Comparison of ENCODE assay signal across 8 cellular contexts in genomic region chr19:43534305-43534612, GRCh38. TPM values are rescaled to one million over a fixed set of nuclear protein-coding genes. Genes with fewer than 3 reads are reported as not detected.
DNase-seq lines count a peak whose midpoint lies in the region; ATAC-seq and TF ChIP-seq lines count a peak whose summit lies in the region.

No MANE protein-coding gene starts in this region.

- CTCF ChIA-PET in SK-N-SH (lab: Yijun Ruan, JAX): interaction anchor here (1.7 to 24.7 kb wide), 5 partner anchors 15 to 94 kb away, joined by 6 to 632 read pairs (median 27); no protein-coding TSS in a partner anchor

- H3K27me3 ChIP-seq in SK-N-SH (ENCODE audit: insufficient read depth): no peaks in the 10 kb centered on the region

- no peaks in the 10 kb centered on the region for H3K79me2 ChIP-seq in SK-N-SH (ENCODE audit: insufficient read depth)

- no peak overlapping the region for H3K4me2 ChIP-seq in SK-N-SH

- no peaks in the 10 kb centered on the region for H3K9me3 Mint-ChIP-seq in immature natural killer cell
- peaks cover 4 to 10% of the 10 kb centered on the region in 2 donors for H3K9me3 Mint-ChIP-seq in stimulated activated naive CD8-positive, alpha-beta T cell treated with anti-CD3 and anti-CD28 coated beads, Interleukin-15, amount 100 ng/mL, for 72 hours

- H4K20me1 ChIP-seq in SK-N-SH (ENCODE audit: insufficient read depth): no peaks in the 10 kb centered on the region

- no peaks in the 10 kb centered on the region for H3K9me3 ChIP-seq in SK-N-SH

- 65% methylated on average over 7 of the region's 14 CpGs for WGBS in SK-N-SH (ENCODE audit: low lambda C conversion rate)

- H3K36me3 ChIP-seq in SK-N-SH (replicated peaks in 1 of 2; ENCODE audit: control insufficient read depth in 1 of 2, insufficient read depth in 2 of 2, low read length in 1 of 2): peaks cover 10 to 16% of the 10 kb centered on the region in 2 experiments

- peak overlapping the region in 1 of 2 experiments; percentile 15; a peak in 1 of 4 replicates for H3K4me3 ChIP-seq in SK-N-SH (ENCODE audit: low read depth in 2 of 2, low read length in 1 of 2)

- POLR2A ChIA-PET in SK-N-SH (lab: Yijun Ruan, JAX): interaction anchor here (1.2 kb wide), 1 partner anchor 60 kb away, joined by 3 read pairs; no protein-coding TSS in a partner anchor

- H3K9ac ChIP-seq in SK-N-SH: no peak overlapping the region

- peaks cover 10 to 19% (median 10%) of the 10 kb centered on the region in 3 donors for H3K36me3 Mint-ChIP-seq in immature natural killer cell

- no peak overlapping the region for H2AFZ ChIP-seq in SK-N-SH (ENCODE audit: low read depth)

- peaks cover 31 to 36% of the 10 kb centered on the region in 2 donors for H3K4me1 Mint-ChIP-seq in immature natural killer cell
- H3K4me1 Mint-ChIP-seq in stimulated activated naive CD8-positive, alpha-beta T cell treated with anti-CD3 and anti-CD28 coated beads, Interleukin-15, amount 100 ng/mL, for 72 hours: peaks cover 30% of the 10 kb centered on the region

- DNase-seq in SK-N-SH (no peak), immature natural killer cell (no peak)
- no peak for DNase-seq in stimulated activated naive CD8-positive, alpha-beta T cell treated with anti-CD3 and anti-CD28 coated beads, Interleukin-15, amount 100 ng/mL, for 72 hours

- H3K4me1 ChIP-seq in SK-N-SH (ENCODE audit: control insufficient read depth in 1 of 2, insufficient read depth in 2 of 2, low read depth in 1 of 2, low read length in 1 of 2): peaks cover 0 to 10% of the 10 kb centered on the region in 2 experiments; a peak in 1 of 4 replicates

- H3F3A ChIP-seq in SK-N-SH (replicated peaks; ENCODE audit: insufficient read depth): peaks cover 23% of the 10 kb centered on the region

- peak overlapping the region; percentile 81 to 99 (median 97) for H3K27ac Mint-ChIP-seq in immature natural killer cell
- H3K27ac Mint-ChIP-seq in stimulated activated naive CD8-positive, alpha-beta T cell treated with anti-CD3 and anti-CD28 coated beads, Interleukin-15, amount 100 ng/mL, for 72 hours: peak overlapping the region in 1 of 2 donors; percentile 81

- peak overlapping the region; percentile 93 to 96 (median 95) for H3K4me3 Mint-ChIP-seq in immature natural killer cell
- peak overlapping the region; percentile 87 to 88 for H3K4me3 Mint-ChIP-seq in stimulated activated naive CD8-positive, alpha-beta T cell treated with anti-CD3 and anti-CD28 coated beads, Interleukin-15, amount 100 ng/mL, for 72 hours

- no peak for TF ChIP-seq EP300 in SK-N-SH (IDR thresholded peaks at IDR 0.05; ENCODE audit: borderline replicate concordance in 1 of 2, low read depth in 1 of 2, low read length in 1 of 2)

- no peaks in the 10 kb centered on the region for H3K9me2 ChIP-seq in SK-N-SH

- H3K27me3 Mint-ChIP-seq in immature natural killer cell (ENCODE audit: low read depth in 3 of 3): peaks cover 0 to 16% (median 7%) of the 10 kb centered on the region in 3 donors
- H3K27me3 Mint-ChIP-seq in stimulated activated naive CD8-positive, alpha-beta T cell treated with anti-CD3 and anti-CD28 coated beads, Interleukin-15, amount 100 ng/mL, for 72 hours: no peaks in the 10 kb centered on the region

- TF ChIP-seq RAD21 in SK-N-SH (IDR thresholded peaks at IDR 0.05; ENCODE audit: low read length): no peak

- H3K27ac ChIP-seq in SK-N-SH (ENCODE audit: low read depth in 2 of 2, low read length in 1 of 2): peak overlapping the region; percentile 56 to 78; a peak in 3 of 4 replicates
- peak overlapping the region; percentile 98 for H3K27ac ChIP-seq in angular gyrus (ENCODE audit: low read depth, low read length)

- ATAC-seq in SK-N-SH treated with all-trans-retinoic acid at 6 μM for 48 hours: no peak
- ATAC-seq in stimulated activated naive CD8-positive, alpha-beta T cell treated with anti-CD3 and anti-CD28 coated beads, Interleukin-15, amount 100 ng/mL, for 72 hours: no peak
- no peak for ATAC-seq in HG03565 (IDR thresholded peaks at IDR 0.05; ENCODE audit: unreplicated experiment)
- no peak for ATAC-seq in HG03457 (IDR thresholded peaks at IDR 0.05; ENCODE audit: unreplicated experiment)
- ATAC-seq in GM21381 (IDR thresholded peaks at IDR 0.05; ENCODE audit: unreplicated experiment): no peak

- TF ChIP-seq CTCF in SK-N-SH (IDR thresholded peaks at IDR 0.05): no peak

TF ChIP-seq in SK-N-SH, 30 proteins besides CTCF, POLR2A, EP300 and RAD21 (continues in another document):
- TF ChIP-seq MXI1 (IDR thresholded peaks at IDR 0.05; ENCODE audit: low read depth, low read length) (no peak), USF1 (IDR thresholded peaks at IDR 0.05; ENCODE audit: borderline replicate concordance, low read depth) (no peak), MAX (IDR thresholded peaks at IDR 0.05; ENCODE audit: low read depth) (no peak), TCF12 (IDR thresholded peaks at IDR 0.05) (no peak), EZH2phosphoT487 (IDR thresholded peaks at IDR 0.05; ENCODE audit: borderline replicate concordance, low read depth) (no peak), JUND (IDR thresholded peaks at IDR 0.05) (no peak)

TF ChIP-seq in SK-N-SH treated with all-trans-retinoic acid at 6 μM for 48 hours, 23 proteins besides CTCF, POLR2A, EP300 and RAD21 (continues in another document):
- no peak for TF ChIP-seq CSRNP3 (CRISPR knock-in tag; IDR thresholded peaks at IDR 0.05)
- TF ChIP-seq POU6F1 (CRISPR knock-in tag; IDR thresholded peaks at IDR 0.05; ENCODE audit: borderline replicate concordance, low read depth): no peak
- TF ChIP-seq ESRRG (CRISPR knock-in tag; IDR thresholded peaks at IDR 0.05): no peak
- TF ChIP-seq CSDC2 (CRISPR knock-in tag; IDR thresholded peaks at IDR 0.05): no peak
- no peak for TF ChIP-seq ARNTL (CRISPR knock-in tag; IDR thresholded peaks at IDR 0.05; ENCODE audit: borderline replicate concordance, low read depth)

RNA-seq across cellular contexts. Expression of gene ZNF575, which starts 1.3 kb away (rescaled TPM):
- 0.31 and 1.0 TPM in 2 replicates for polyA plus RNA-seq in SK-N-SH (2012; rRNA removed)
- polyA plus RNA-seq in SK-N-SH (2012; cell fraction: cytosol; rRNA removed): 0.46 and 0.85 TPM in 2 replicates
- 1.9 and 3.7 TPM in 2 replicates for polyA plus RNA-seq in SK-N-SH (2012; cell fraction: nucleus; rRNA removed)
- 1 to 10 TPM; 1.1 to 3.5 (median 1.7) TPM for polyA plus RNA-seq in immature natural killer cell

RNA-seq across cellular contexts. Expression of gene ETHE1, which starts 7.3 kb away (rescaled TPM):
- 74.9 and 86.2 TPM in 2 replicates for polyA plus RNA-seq in SK-N-SH (2012; rRNA removed)
- 44.9 and 58.7 TPM in 2 replicates for polyA plus RNA-seq in SK-N-SH (2012; cell fraction: cytosol; rRNA removed)
- 41.3 and 44.5 TPM in 2 replicates for polyA plus RNA-seq in SK-N-SH (2012; cell fraction: nucleus; rRNA removed)
- 100 to 1,000 TPM in 1 of 3 donors, 10 to 100 TPM in 2; 70.5 to 156 (median 74.5) TPM for polyA plus RNA-seq in immature natural killer cell

RNA-seq across cellular contexts. Expression of gene PHLDB3, which starts 29.7 kb away (rescaled TPM):
- polyA plus RNA-seq in SK-N-SH (2012; rRNA removed) (10.9 and 15.6 TPM in 2 replicates), immature natural killer cell (1 to 10 TPM in 2 of 3 donors, under 1 TPM in 1; 0.51 to 3.2 (median 1.3) TPM)
- 8.9 and 10.8 TPM in 2 replicates for polyA plus RNA-seq in SK-N-SH (2012; cell fraction: cytosol; rRNA removed)
- polyA plus RNA-seq in SK-N-SH (2012; cell fraction: nucleus; rRNA removed): 28.8 and 35.0 TPM in 2 replicates

RNA-seq across cellular contexts. Expression of gene XRCC1, which starts 41.1 kb away (rescaled TPM):
- polyA plus RNA-seq in SK-N-SH (2012; rRNA removed) (24.7 and 30.3 TPM in 2 replicates), immature natural killer cell (10 to 100 TPM; 13.3 to 34.3 (median 15.2) TPM)
- polyA plus RNA-seq in SK-N-SH (2012; cell fraction: cytosol; rRNA removed): 13.2 and 16.4 TPM in 2 replicates
- 20.2 and 25.7 TPM in 2 replicates for polyA plus RNA-seq in SK-N-SH (2012; cell fraction: nucleus; rRNA removed)

RNA-seq across cellular contexts. Expression of gene PINLYP, which starts 41.3 kb away (rescaled TPM):
- polyA plus RNA-seq in SK-N-SH (2012; rRNA removed): 5.5 and 6.5 TPM in 2 replicates
- polyA plus RNA-seq in SK-N-SH (2012; cell fraction: cytosol; rRNA removed): 2.8 and 5.4 TPM in 2 replicates
- polyA plus RNA-seq in SK-N-SH (2012; cell fraction: nucleus; rRNA removed): 8.0 and 9.2 TPM in 2 replicates
- 1 to 10 TPM in 1 of 3 donors, under 1 TPM in 1, not detected in 1; 0.61 to 3.9 TPM for polyA plus RNA-seq in immature natural killer cell
